In the genomic region with DNA sequence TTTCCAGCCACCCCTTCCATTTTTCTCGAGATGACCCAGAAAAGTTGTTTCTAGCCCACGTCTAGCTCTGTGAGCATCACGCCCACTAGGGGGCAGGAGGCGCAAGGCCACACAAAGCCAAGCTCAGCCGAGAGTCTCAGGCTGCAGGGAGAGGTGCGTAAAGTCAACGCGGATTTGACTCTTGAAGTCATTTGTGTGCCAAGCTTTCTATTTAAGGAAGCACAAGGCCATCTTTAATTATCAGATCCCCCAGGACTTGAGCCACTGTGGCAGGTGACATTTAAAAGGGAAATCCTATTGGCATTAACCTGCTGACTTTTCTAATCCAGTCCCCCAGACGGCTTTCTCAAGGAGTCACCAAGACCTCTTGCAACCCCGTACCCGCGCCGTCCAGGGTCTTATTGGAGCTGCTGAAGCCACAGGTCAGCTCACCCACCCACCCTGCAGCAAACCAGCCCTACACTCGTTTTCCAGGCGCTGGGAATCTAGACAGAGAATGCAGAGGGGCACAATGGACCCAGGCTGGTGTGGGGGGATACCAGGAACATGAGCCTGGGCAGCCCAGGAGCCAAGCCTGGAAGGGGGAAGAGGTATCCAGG, we compare ENCODE assay signal across 2 cellular contexts.
TF ChIP-seq lines count a peak whose summit lies in the region.

No MANE protein-coding gene starts in this region.

TF ChIP-seq in HEK293, 187 proteins besides CTCF, POLR2A, EP300 and RAD21 (continued from another document):
- TF ChIP-seq, protein P1, sequence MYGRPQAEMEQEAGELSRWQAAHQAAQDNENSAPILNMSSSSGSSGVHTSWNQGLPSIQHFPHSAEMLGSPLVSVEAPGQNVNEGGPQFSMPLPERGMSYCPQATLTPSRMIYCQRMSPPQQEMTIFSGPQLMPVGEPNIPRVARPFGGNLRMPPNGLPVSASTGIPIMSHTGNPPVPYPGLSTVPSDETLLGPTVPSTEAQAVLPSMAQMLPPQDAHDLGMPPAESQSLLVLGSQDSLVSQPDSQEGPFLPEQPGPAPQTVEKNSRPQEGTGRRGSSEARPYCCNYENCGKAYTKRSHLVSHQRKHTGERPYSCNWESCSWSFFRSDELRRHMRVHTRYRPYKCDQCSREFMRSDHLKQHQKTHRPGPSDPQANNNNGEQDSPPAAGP (tag by site-specific recombination; IDR thresholded peaks at IDR 0.05), result no peak
- TF ChIP-seq HOXC10 (CRISPR knock-in tag; IDR thresholded peaks at IDR 0.05) (no peak), ZNF239 (tag by site-specific recombination; IDR thresholded peaks at IDR 0.05) (no peak), TRIM28 (IDR thresholded peaks at IDR 0.05; ENCODE audit: borderline replicate concordance, low read length) (no peak), ZBTB17 (tag by site-specific recombination; IDR thresholded peaks at IDR 0.05) (0 out of 2 replicates have a peak, but pooled peaks have one; percentile 14), ZNF24 (tag by site-specific recombination; IDR thresholded peaks at IDR 0.05) (no peak), ZBTB8A (tag by site-specific recombination; IDR thresholded peaks at IDR 0.05) (no peak), ZNF660 (tag by site-specific recombination; IDR thresholded peaks at IDR 0.05) (peak; percentile 33; the same call in 1 of the 2 replicates), ZNF10 (tag by site-specific recombination; IDR thresholded peaks at IDR 0.05) (no peak), ZNF473 (tag by site-specific recombination; IDR thresholded peaks at IDR 0.05) (no peak)
- TF ChIP-seq, protein P2, sequence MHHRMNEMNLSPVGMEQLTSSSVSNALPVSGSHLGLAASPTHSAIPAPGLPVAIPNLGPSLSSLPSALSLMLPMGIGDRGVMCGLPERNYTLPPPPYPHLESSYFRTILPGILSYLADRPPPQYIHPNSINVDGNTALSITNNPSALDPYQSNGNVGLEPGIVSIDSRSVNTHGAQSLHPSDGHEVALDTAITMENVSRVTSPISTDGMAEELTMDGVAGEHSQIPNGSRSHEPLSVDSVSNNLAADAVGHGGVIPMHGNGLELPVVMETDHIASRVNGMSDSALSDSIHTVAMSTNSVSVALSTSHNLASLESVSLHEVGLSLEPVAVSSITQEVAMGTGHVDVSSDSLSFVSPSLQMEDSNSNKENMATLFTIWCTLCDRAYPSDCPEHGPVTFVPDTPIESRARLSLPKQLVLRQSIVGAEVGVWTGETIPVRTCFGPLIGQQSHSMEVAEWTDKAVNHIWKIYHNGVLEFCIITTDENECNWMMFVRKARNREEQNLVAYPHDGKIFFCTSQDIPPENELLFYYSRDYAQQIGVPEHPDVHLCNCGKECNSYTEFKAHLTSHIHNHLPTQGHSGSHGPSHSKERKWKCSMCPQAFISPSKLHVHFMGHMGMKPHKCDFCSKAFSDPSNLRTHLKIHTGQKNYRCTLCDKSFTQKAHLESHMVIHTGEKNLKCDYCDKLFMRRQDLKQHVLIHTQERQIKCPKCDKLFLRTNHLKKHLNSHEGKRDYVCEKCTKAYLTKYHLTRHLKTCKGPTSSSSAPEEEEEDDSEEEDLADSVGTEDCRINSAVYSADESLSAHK (tag by site-specific recombination; IDR thresholded peaks at IDR 0.05), result peak; percentile 53; the same call in 1 of the 2 replicates
TF ChIP-seq in HEK293: peak in this region for 7.

TF ChIP-seq in GM12878, 131 proteins besides CTCF, POLR2A, EP300 and RAD21 (continued from another document):
- TF ChIP-seq BHLHE40 (IDR thresholded peaks at IDR 0.05; ENCODE audit: borderline replicate concordance in 1 of 2, low read depth in 2 of 2, low read length in 1 of 2) (peak in 1 of 2 experiments; percentile 29; a peak in 1 of 4 replicates), ESRRA (IDR thresholded peaks at IDR 0.05; ENCODE audit: low read length) (0 out of 2 replicates have a peak, but pooled peaks have one; percentile 33), STAT3 (IDR thresholded peaks at IDR 0.05; ENCODE audit: low read depth, low read length) (no peak), HDGF (IDR thresholded peaks at IDR 0.05) (no peak), EGR1 (IDR thresholded peaks at IDR 0.05; ENCODE audit: borderline replicate concordance in 1 of 2, low read depth in 2 of 2, low read length in 2 of 2) (0 out of 3 replicates have a peak, but pooled peaks of 1 of the 2 experiments have one; percentile 27), TCF3 (IDR thresholded peaks at IDR 0.05; ENCODE audit: borderline replicate concordance, insufficient read depth, low read depth, low read length) (no peak), CHD4 (IDR thresholded peaks at IDR 0.05) (no peak), CHD1 (IDR thresholded peaks at IDR 0.05; ENCODE audit: low read depth, low read length) (no peak), ZNF24 (IDR thresholded peaks at IDR 0.05) (0 out of 2 replicates have a peak, but pooled peaks have one; percentile 9), TARDBP (IDR thresholded peaks at IDR 0.05; ENCODE audit: borderline replicate concordance) (no peak), BMI1 (IDR thresholded peaks at IDR 0.05; ENCODE audit: borderline replicate concordance) (no peak), ZSCAN29 (IDR thresholded peaks at IDR 0.05) (no peak), TCF7 (IDR thresholded peaks at IDR 0.05; ENCODE audit: borderline replicate concordance) (no peak), WRNIP1 (IDR thresholded peaks at IDR 0.05; ENCODE audit: borderline replicate concordance, low read depth, low read length) (0 out of 2 replicates have a peak, but pooled peaks have one; percentile 52), YY1 (IDR thresholded peaks at IDR 0.05; ENCODE audit: low read depth, low read length) (peak; percentile 84), SPI1 (IDR thresholded peaks at IDR 0.05; ENCODE audit: borderline replicate concordance, insufficient read depth, low read depth, low read length) (no peak), POU2F2 (IDR thresholded peaks at IDR 0.05; ENCODE audit: borderline replicate concordance, low read depth, low read length) (peak; percentile 58; the same call in 2 of the 3 replicates), CEBPB (IDR thresholded peaks at IDR 0.05; ENCODE audit: borderline replicate concordance in 1 of 2, low read depth in 2 of 2, low read length in 2 of 2) (no peak), SREBF2 (IDR thresholded peaks at IDR 0.05; ENCODE audit: low read length) (no peak), ZBED1 (IDR thresholded peaks at IDR 0.05; ENCODE audit: borderline replicate concordance) (no peak), HDAC6 (IDR thresholded peaks at IDR 0.05; ENCODE audit: unreplicated experiment) (no peak), RBBP5 (conservative IDR thresholded peaks at IDR 0.05) (no peak), NR2C2 (IDR thresholded peaks at IDR 0.05; ENCODE audit: borderline replicate concordance, control insufficient read depth, insufficient read length, low read depth) (no peak), IRF4 (IDR thresholded peaks at IDR 0.05; ENCODE audit: low read depth, low read length) (0 out of 2 replicates have a peak, but pooled peaks have one; percentile 29), SREBF1 (IDR thresholded peaks at IDR 0.05; ENCODE audit: low read length) (no peak), KDM1A (IDR thresholded peaks at IDR 0.05; ENCODE audit: borderline replicate concordance) (no peak), JUND (IDR thresholded peaks at IDR 0.05; ENCODE audit: low read depth, low read length) (no peak), SMC3 (IDR thresholded peaks at IDR 0.05; ENCODE audit: borderline replicate concordance, low read length) (peak; percentile 99), MEF2A (IDR thresholded peaks at IDR 0.05; ENCODE audit: insufficient read depth, low read depth, low read length) (no peak), GATAD2B (conservative IDR thresholded peaks at IDR 0.05; ENCODE audit: low read depth) (no peak), SMARCA5 (IDR thresholded peaks at IDR 0.05) (no peak)
- TF ChIP-seq, protein P3, sequence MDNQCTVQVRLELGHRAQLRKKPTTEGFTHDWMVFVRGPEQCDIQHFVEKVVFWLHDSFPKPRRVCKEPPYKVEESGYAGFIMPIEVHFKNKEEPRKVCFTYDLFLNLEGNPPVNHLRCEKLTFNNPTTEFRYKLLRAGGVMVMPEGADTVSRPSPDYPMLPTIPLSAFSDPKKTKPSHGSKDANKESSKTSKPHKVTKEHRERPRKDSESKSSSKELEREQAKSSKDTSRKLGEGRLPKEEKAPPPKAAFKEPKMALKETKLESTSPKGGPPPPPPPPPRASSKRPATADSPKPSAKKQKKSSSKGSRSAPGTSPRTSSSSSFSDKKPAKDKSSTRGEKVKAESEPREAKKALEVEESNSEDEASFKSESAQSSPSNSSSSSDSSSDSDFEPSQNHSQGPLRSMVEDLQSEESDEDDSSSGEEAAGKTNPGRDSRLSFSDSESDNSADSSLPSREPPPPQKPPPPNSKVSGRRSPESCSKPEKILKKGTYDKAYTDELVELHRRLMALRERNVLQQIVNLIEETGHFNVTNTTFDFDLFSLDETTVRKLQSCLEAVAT (IDR thresholded peaks at IDR 0.05), result 0 out of 2 replicates have a peak, but pooled peaks have one; percentile 45
- TF ChIP-seq, protein P4, sequence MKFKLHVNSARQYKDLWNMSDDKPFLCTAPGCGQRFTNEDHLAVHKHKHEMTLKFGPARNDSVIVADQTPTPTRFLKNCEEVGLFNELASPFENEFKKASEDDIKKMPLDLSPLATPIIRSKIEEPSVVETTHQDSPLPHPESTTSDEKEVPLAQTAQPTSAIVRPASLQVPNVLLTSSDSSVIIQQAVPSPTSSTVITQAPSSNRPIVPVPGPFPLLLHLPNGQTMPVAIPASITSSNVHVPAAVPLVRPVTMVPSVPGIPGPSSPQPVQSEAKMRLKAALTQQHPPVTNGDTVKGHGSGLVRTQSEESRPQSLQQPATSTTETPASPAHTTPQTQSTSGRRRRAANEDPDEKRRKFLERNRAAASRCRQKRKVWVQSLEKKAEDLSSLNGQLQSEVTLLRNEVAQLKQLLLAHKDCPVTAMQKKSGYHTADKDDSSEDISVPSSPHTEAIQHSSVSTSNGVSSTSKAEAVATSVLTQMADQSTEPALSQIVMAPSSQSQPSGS (IDR thresholded peaks at IDR 0.05; ENCODE audit: low read length), result no peak
- TF ChIP-seq, protein P5, sequence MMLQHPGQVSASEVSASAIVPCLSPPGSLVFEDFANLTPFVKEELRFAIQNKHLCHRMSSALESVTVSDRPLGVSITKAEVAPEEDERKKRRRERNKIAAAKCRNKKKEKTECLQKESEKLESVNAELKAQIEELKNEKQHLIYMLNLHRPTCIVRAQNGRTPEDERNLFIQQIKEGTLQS (IDR thresholded peaks at IDR 0.05; ENCODE audit: borderline replicate concordance, extremely low read depth, low read depth, low read length), result no peak
- TF ChIP-seq, protein P6, sequence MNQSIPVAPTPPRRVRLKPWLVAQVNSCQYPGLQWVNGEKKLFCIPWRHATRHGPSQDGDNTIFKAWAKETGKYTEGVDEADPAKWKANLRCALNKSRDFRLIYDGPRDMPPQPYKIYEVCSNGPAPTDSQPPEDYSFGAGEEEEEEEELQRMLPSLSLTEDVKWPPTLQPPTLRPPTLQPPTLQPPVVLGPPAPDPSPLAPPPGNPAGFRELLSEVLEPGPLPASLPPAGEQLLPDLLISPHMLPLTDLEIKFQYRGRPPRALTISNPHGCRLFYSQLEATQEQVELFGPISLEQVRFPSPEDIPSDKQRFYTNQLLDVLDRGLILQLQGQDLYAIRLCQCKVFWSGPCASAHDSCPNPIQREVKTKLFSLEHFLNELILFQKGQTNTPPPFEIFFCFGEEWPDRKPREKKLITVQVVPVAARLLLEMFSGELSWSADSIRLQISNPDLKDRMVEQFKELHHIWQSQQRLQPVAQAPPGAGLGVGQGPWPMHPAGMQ (IDR thresholded peaks at IDR 0.05; ENCODE audit: borderline replicate concordance), result no peak
